28 cellular contexts compared by ENCODE assay signal in the genomic region with DNA sequence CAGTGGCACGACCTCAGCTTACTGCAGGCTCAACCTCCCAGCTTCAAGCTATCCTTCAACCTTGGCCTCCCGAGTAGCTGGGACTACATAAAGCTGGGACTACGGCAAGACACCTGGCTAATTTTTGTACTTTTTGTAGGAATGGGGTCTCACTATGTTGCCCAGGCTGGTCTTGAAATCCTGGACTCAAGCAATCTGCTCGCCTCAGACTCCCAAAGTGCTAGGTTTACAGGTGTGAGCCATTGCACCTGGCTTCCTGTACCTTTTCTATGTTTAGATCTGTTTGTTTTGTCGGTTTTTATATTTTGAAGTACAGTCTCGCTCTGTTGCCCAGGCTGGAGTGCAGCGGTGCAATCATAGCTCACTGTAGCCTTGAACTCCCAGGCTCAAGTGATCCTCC. TPM values are rescaled to one million over a fixed set of nuclear protein-coding genes. Genes with fewer than 3 reads are reported as not detected.
"Had no signal": no experiment of that assay in that cellular context is flagged by ENCODE, and none has a peak within 500 bp of the region (broad histone marks: within the 10 kb centered on the region; RNA-seq: fewer than 3 reads in every experiment).

No MANE protein-coding gene starts in this region.

- H3K4me3 Mint-ChIP-seq: activated CD4-positive, alpha-beta memory T cell treated with anti-CD3 and anti-CD28 coated beads for 36 hours; activated CD4-positive, alpha-beta T cell treated with anti-CD3 and anti-CD28 coated beads, Interleukin-2, amount 10 ng/mL, durations not matched to agents 24 days and 14 days; activated naive CD4-positive, alpha-beta T cell treated with anti-CD3 and anti-CD28 coated beads, Interleukin-2, amount 50 U/mL, for 24 hours; activated T-cell treated with anti-CD3 and anti-CD28 coated beads, Interleukin-2, amount 50 U/mL, for 24 hours; dendritic cell treated with granulocyte-macrophage colony-stimulating factor and Interleukin-4, amounts not matched to agents 40 ng/mL and 50 ng/mL, for 4 days; natural killer cell treated with Interleukin-12 subunit alpha and Interleukin-12 subunit beta and Interleukin-15 and Interleukin-18, amount 100 ng/mL, for 72 hours; stimulated activated naive CD8-positive, alpha-beta T cell treated with anti-CD3 and anti-CD28 coated beads, Interleukin-15, Interleukin-2, amounts not matched to agents 100 ng/mL and 50 ng/mL, for 24 hours; T-helper 1 cell treated with Interleukin-12 subunit alpha and Interleukin-12 subunit beta and Interleukin-4 antibody, amounts not matched to agents 30 μg/mL and 1 μg/mL, for 36 hours; type B pancreatic cell had no signal

- H3K4me1 ChIP-seq: breast epithelium, foreskin keratinocyte, left lung, uterus had no signal

- H3K36me3 Mint-ChIP-seq: natural killer cell treated with Interleukin-12 subunit alpha and Interleukin-12 subunit beta and Interleukin-15 and Interleukin-18, amount 100 ng/mL, for 72 hours had no signal

- H3K27ac Mint-ChIP-seq: activated CD4-positive, alpha-beta memory T cell treated with anti-CD3 and anti-CD28 coated beads for 36 hours; activated CD4-positive, alpha-beta T cell treated with anti-CD3 and anti-CD28 coated beads, Interleukin-2, amount 10 ng/mL, durations not matched to agents 24 days and 14 days; activated naive CD4-positive, alpha-beta T cell treated with anti-CD3 and anti-CD28 coated beads, Interleukin-2, amount 50 U/mL, for 24 hours; activated T-cell treated with anti-CD3 and anti-CD28 coated beads, Interleukin-2, amount 50 U/mL, for 24 hours; dendritic cell treated with granulocyte-macrophage colony-stimulating factor and Interleukin-4, amounts not matched to agents 40 ng/mL and 50 ng/mL, for 4 days; natural killer cell treated with Interleukin-12 subunit alpha and Interleukin-12 subunit beta and Interleukin-15 and Interleukin-18, amount 100 ng/mL, for 72 hours; stimulated activated naive CD8-positive, alpha-beta T cell treated with anti-CD3 and anti-CD28 coated beads, Interleukin-15, Interleukin-2, amounts not matched to agents 100 ng/mL and 50 ng/mL, for 24 hours; T-helper 1 cell treated with Interleukin-12 subunit alpha and Interleukin-12 subunit beta and Interleukin-4 antibody, amounts not matched to agents 30 μg/mL and 1 μg/mL, for 36 hours; type B pancreatic cell had no signal

- H3K27me3 ChIP-seq: breast epithelium, esophagus muscularis mucosa, foreskin keratinocyte, left lung, spleen, uterus had no signal

- H3K9me3 Mint-ChIP-seq: activated CD4-positive, alpha-beta memory T cell treated with anti-CD3 and anti-CD28 coated beads for 36 hours; activated CD4-positive, alpha-beta T cell treated with anti-CD3 and anti-CD28 coated beads, Interleukin-2, amount 10 ng/mL, durations not matched to agents 24 days and 14 days; activated naive CD4-positive, alpha-beta T cell treated with anti-CD3 and anti-CD28 coated beads, Interleukin-2, amount 50 U/mL, for 24 hours; activated T-cell treated with anti-CD3 and anti-CD28 coated beads, Interleukin-2, amount 50 U/mL, for 24 hours; dendritic cell treated with granulocyte-macrophage colony-stimulating factor and Interleukin-4, amounts not matched to agents 40 ng/mL and 50 ng/mL, for 4 days; natural killer cell treated with Interleukin-12 subunit alpha and Interleukin-12 subunit beta and Interleukin-15 and Interleukin-18, amount 100 ng/mL, for 72 hours; stimulated activated naive CD8-positive, alpha-beta T cell treated with anti-CD3 and anti-CD28 coated beads, Interleukin-15, Interleukin-2, amounts not matched to agents 100 ng/mL and 50 ng/mL, for 24 hours; T-helper 1 cell treated with Interleukin-12 subunit alpha and Interleukin-12 subunit beta and Interleukin-4 antibody, amounts not matched to agents 30 μg/mL and 1 μg/mL, for 36 hours; type B pancreatic cell had no signal

- H3K27ac ChIP-seq: breast epithelium, esophagus muscularis mucosa, foreskin keratinocyte, left lung, lower lobe of right lung, spleen, thoracic aorta, uterus, WERI-Rb-1 had no signal

- H3K27me3 Mint-ChIP-seq: activated CD4-positive, alpha-beta memory T cell treated with anti-CD3 and anti-CD28 coated beads for 36 hours; activated CD4-positive, alpha-beta T cell treated with anti-CD3 and anti-CD28 coated beads, Interleukin-2, amount 10 ng/mL, durations not matched to agents 24 days and 14 days; activated naive CD4-positive, alpha-beta T cell treated with anti-CD3 and anti-CD28 coated beads, Interleukin-2, amount 50 U/mL, for 24 hours; activated T-cell treated with anti-CD3 and anti-CD28 coated beads, Interleukin-2, amount 50 U/mL, for 24 hours; dendritic cell treated with granulocyte-macrophage colony-stimulating factor and Interleukin-4, amounts not matched to agents 40 ng/mL and 50 ng/mL, for 4 days; natural killer cell treated with Interleukin-12 subunit alpha and Interleukin-12 subunit beta and Interleukin-15 and Interleukin-18, amount 100 ng/mL, for 72 hours; stimulated activated naive CD8-positive, alpha-beta T cell treated with anti-CD3 and anti-CD28 coated beads, Interleukin-15, Interleukin-2, amounts not matched to agents 100 ng/mL and 50 ng/mL, for 24 hours; type B pancreatic cell had no signal

- ATAC-seq: foreskin keratinocyte; left lung; lower lobe of right lung; natural killer cell treated with Interleukin-12 subunit alpha and Interleukin-12 subunit beta and Interleukin-15 and Interleukin-18, amount 100 ng/mL, for 72 hours; right cardiac atrium had no signal

- H3K36me3 ChIP-seq: breast epithelium, uterus had no signal

- H3K4me3 ChIP-seq: breast epithelium, esophagus muscularis mucosa, left lung, lower lobe of right lung, spleen, thoracic aorta, uterus had no signal

- FAIRE-seq: islet of Langerhans had no signal

- DNase-seq: activated CD4-positive, alpha-beta memory T cell treated with anti-CD3 and anti-CD28 coated beads for 36 hours; activated CD4-positive, alpha-beta T cell treated with anti-CD3 and anti-CD28 coated beads, Interleukin-2, amount 10 ng/mL, durations not matched to agents 24 days and 14 days; activated CD4-positive, CD25-positive, alpha-beta regulatory T cell treated with anti-CD3 and anti-CD28 coated beads, Interleukin-2, amount 50 U/mL, for 72 hours; activated CD8-positive, alpha-beta memory T cell treated with anti-CD3 and anti-CD28 coated beads, Interleukin-2, amount 50 U/mL, for 48 hours; activated gamma-delta T cell; activated T-cell treated with anti-CD3 and anti-CD28 coated beads, Interleukin-2, amount 50 U/mL, for 24 hours; central memory CD4-positive, alpha-beta T cell; foreskin keratinocyte; left lung; lower lobe of right lung; mesendoderm; posterior cingulate gyrus; right cardiac atrium; spleen; T1000; uterus; WERI-Rb-1 had no signal

- H3K9me3 ChIP-seq: breast epithelium, esophagus muscularis mucosa, left lung, lower lobe of right lung, spleen, thoracic aorta, uterus had no signal

- H3K4me1 Mint-ChIP-seq: activated naive CD4-positive, alpha-beta T cell treated with anti-CD3 and anti-CD28 coated beads, Interleukin-2, amount 50 U/mL, for 24 hours had no signal

RNA-seq across cellular contexts. Expression of a gene that starts 53.7 kb away (rescaled TPM):
- total RNA-seq: foreskin keratinocyte, myocyte had no signal
- polyA plus RNA-seq: foreskin keratinocyte had no signal
